In the genomic region with DNA sequence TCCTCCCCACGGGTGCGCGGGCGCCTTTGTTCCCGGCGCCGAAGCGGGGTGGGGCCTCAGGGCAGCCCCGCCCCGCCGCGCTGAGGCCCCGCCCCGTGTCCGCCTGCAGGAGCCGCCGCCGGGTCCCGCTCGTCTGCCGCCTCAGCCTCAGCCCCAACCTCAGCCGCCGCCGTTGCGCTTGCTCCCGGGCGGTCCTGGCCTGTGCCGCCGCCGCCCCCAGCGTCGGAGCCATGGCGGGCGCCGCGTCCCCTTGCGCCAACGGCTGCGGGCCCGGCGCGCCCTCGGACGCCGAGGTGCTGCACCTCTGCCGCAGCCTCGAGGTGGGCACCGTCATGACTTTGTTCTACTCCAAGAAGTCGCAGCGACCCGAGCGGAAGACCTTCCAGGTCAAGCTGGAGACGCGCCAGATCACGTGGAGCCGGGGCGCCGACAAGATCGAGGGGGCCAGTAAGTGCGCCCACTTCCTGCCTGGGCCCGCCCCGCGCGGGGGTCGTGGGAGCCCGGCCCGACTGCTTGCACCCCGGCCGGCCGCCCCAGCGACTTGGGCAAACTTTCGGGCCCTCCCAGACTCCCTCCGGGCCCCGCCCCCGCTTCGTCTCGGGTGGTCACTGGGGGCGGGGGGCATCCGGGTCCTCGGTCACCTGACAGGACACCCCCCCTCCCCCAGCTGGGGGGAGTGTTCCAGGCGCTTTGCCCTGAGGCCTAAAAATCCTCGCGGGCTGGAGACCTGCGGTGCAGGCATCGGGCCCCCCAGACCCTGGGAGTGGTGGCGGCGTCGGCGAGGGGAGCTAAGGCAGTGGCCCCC, we compare ENCODE assay signal across 8 cellular contexts. TPM values are rescaled to one million over a fixed set of nuclear protein-coding genes. Genes with fewer than 3 reads are reported as not detected.
DNase-seq lines count a peak whose midpoint lies in the region; ATAC-seq, FAIRE-seq and TF ChIP-seq lines count a peak whose summit lies in the region.

A gene (plus strand): TSS at position 132 of the 805 bp plus-strand sequence. CDS start 99 bp downstream, at position 231.

- peaks cover 51% of the 10 kb centered on the region for H3K79me2 ChIP-seq in endothelial cell of umbilical vein (ENCODE audit: control insufficient read depth, insufficient read depth, low read length)

- POLR2A ChIA-PET in endothelial cell of umbilical vein (lab: Charles Lee), result interaction anchor here (1.3 kb wide), 1 partner anchor 13 kb away, joined by 8 read pairs; no protein-coding TSS in a partner anchor

- H3K27ac ChIP-seq in HL-60 (replicated peaks) (no peak within 1 kb of the TSS), endothelial cell of umbilical vein (ENCODE audit: insufficient read depth, low read depth, low read length) (peak within 1 kb of the TSS; percentile 81)

- no peak for TF ChIP-seq POLR2A in endothelial cell of umbilical vein (IDR thresholded peaks at IDR 0.05; ENCODE audit: low read depth, low read length)

- dilution Hi-C loops in endothelial cell of umbilical vein (cut with MboI; ENCODE audit: extremely low pct_ligation_motif_present, low sequenced_read_pairs), result no loop called here

- peak; percentile 58 for ATAC-seq in GM19452 (IDR thresholded peaks at IDR 0.05; ENCODE audit: unreplicated experiment)

- H3K9ac ChIP-seq in endothelial cell of umbilical vein (replicated peaks; ENCODE audit: extremely low read depth, insufficient read depth, low read length), result peak within 1 kb of the TSS; percentile 86

- peak; percentile 68 for FAIRE-seq in endothelial cell of umbilical vein (lab: Jason Lieb, UNC)

- H3K9me1 ChIP-seq in endothelial cell of umbilical vein (replicated peaks; ENCODE audit: control insufficient read depth, extremely low read depth, insufficient read depth, low read length), result no peaks in the 10 kb centered on the region

- no peak for TF ChIP-seq CTCF in HL-60 (IDR thresholded peaks at IDR 0.05; ENCODE audit: insufficient read depth, low read length)
- TF ChIP-seq CTCF in endothelial cell of umbilical vein (IDR thresholded peaks at IDR 0.05; ENCODE audit: extremely low read depth in 1 of 2, insufficient read depth in 1 of 2, low read depth in 1 of 2, low read length in 2 of 2), result no peak

- no peaks in the 10 kb centered on the region for H4K20me1 ChIP-seq in endothelial cell of umbilical vein (replicated peaks; ENCODE audit: control insufficient read depth, extremely low read depth, insufficient read depth, low read length)

- no peaks in the 10 kb centered on the region for H3K9me3 ChIP-seq in endothelial cell of umbilical vein (replicated peaks; ENCODE audit: control insufficient read depth, insufficient read depth, low read length)
- no peaks in the 10 kb centered on the region for H3K9me3 ChIP-seq in mononuclear cell (ENCODE audit: low read depth, low read length)

- peaks cover 44% of the 10 kb centered on the region for H3K4me1 ChIP-seq in endothelial cell of umbilical vein (ENCODE audit: control insufficient read depth, extremely low read depth, insufficient read depth, low read length)
- peaks cover 43% of the 10 kb centered on the region for H3K4me1 ChIP-seq in mononuclear cell (ENCODE audit: insufficient read depth, low read length)

- peak within 1 kb of the TSS; percentile 70 for H3K4me2 ChIP-seq in endothelial cell of umbilical vein (ENCODE audit: insufficient read depth, low read length)

- CTCF ChIA-PET in endothelial cell of umbilical vein (lab: Charles Lee), result interaction anchor here (0.6 to 5.9 kb wide), 10 partner anchors 8 to 348 kb away, joined by 3 to 55 read pairs (median 4); a partner anchor contains a TSS

- no peaks in the 10 kb centered on the region for H3K36me3 ChIP-seq in endothelial cell of umbilical vein (ENCODE audit: control insufficient read depth in 2 of 2, extremely low read depth in 1 of 2, insufficient read depth in 2 of 2, low read length in 2 of 2)

- H2AFZ ChIP-seq in endothelial cell of umbilical vein (ENCODE audit: low read depth, low read length), result peak within 1 kb of the TSS; percentile 67

- no TSS peak for BruUV-seq in endothelial cell of umbilical vein (replicated peaks; lab: Mats Ljungman, UMichigan)

- intact Hi-C loops in endothelial cell of umbilical vein (cut with micrococcal nuclease), result loop anchor here (1.0 to 5.0 kb wide), 6 partner anchors 13 to 480 kb away; a partner anchor contains a TSS

- DNase-seq in CD1c-positive myeloid dendritic cell (ENCODE audit: extremely low spot score) (peak; percentile 78), HL-60 (ENCODE audit: low read depth in 1 of 2, low spot score in 1 of 2) (peak; percentile 26 to 51), NOMO-1 treated with dmso at 0.1 percent for 144 hours (lab: John Stamatoyannopoulos, UW; ENCODE audit: unreplicated experiment) (peak; percentile 66), endothelial cell of umbilical vein (ENCODE audit: low read depth, low spot score) (peak; percentile 83)
- peak; percentile 84 for DNase-seq in activated CD8-positive, alpha-beta memory T cell treated with anti-CD3 and anti-CD28 coated beads, Interleukin-2, amount 50 U/mL, for 48 hours
- peak; percentile 56 to 58 for DNase-seq in stimulated activated CD8-positive, alpha-beta memory T cell treated with anti-CD3 and anti-CD28 coated beads, Interleukin-2, amount 100 ng/mL, for 1 hour (ENCODE audit: low read depth in 2 of 2)

- H3K27me3 ChIP-seq in HL-60 (ENCODE audit: insufficient read depth, poor library complexity, severe bottlenecking) (peaks cover 6% of the 10 kb centered on the region), endothelial cell of umbilical vein (ENCODE audit: control insufficient read depth in 2 of 2, insufficient read depth in 2 of 2, low read length in 2 of 2) (no peaks in the 10 kb centered on the region), mononuclear cell (ENCODE audit: insufficient read depth, low read length) (no peaks in the 10 kb centered on the region)

- peak within 1 kb of the TSS; percentile 93 for H3K4me3 ChIP-seq in HL-60 (replicated peaks; ENCODE audit: insufficient read depth, low read length)
- H3K4me3 ChIP-seq in endothelial cell of umbilical vein (replicated peaks in 1 of 3; ENCODE audit: insufficient read depth in 1 of 3, low read depth in 1 of 3, low read length in 3 of 3), result peak within 1 kb of the TSS; percentile 30 to 70 (median 68)
- H3K4me3 ChIP-seq in mononuclear cell (ENCODE audit: low read length), result peak within 1 kb of the TSS; percentile 76

TF ChIP-seq in endothelial cell of umbilical vein, 7 proteins besides CTCF, POLR2A, EP300 and RAD21:
- TF ChIP-seq POLR2AphosphoS5 (IDR thresholded peaks at IDR 0.05; ENCODE audit: insufficient read depth, low read depth, low read length) (peak; percentile 89), JUN (IDR thresholded peaks at IDR 0.05; ENCODE audit: borderline replicate concordance, insufficient read depth, insufficient read length, low read depth) (no peak), MYC (IDR thresholded peaks at IDR 0.05; ENCODE audit: low read depth, low read length) (no peak), FOS (IDR thresholded peaks at IDR 0.05; ENCODE audit: borderline replicate concordance, insufficient read depth, low read length) (no peak)

RNA-seq across cellular contexts. Expression of the gene that starts here (rescaled TPM):
- total RNA-seq in endothelial cell of umbilical vein (219 and 224 TPM in 2 replicates), mononuclear cell (115 TPM)
- polyA plus RNA-seq in endothelial cell of umbilical vein, result 151 and 164 TPM in 2 replicates
- polyA plus RNA-seq in endothelial cell of umbilical vein (2011; cell fraction: cytosol; rRNA removed), result 93.8 and 102 TPM in 2 replicates
- polyA plus RNA-seq in endothelial cell of umbilical vein (2011; cell fraction: nucleus; rRNA removed), result 1,047 and 1,209 TPM in 2 replicates
- 117 and 145 TPM in 2 replicates for polyA plus RNA-seq in endothelial cell of umbilical vein (2012)
- polyA minus RNA-seq in endothelial cell of umbilical vein, result 318 and 338 TPM in 2 replicates
- 39.2 TPM for polyA minus RNA-seq in endothelial cell of umbilical vein (2011; cell fraction: cytosol; rRNA and poly(A)+ RNA removed)
- polyA minus RNA-seq in endothelial cell of umbilical vein (2011; cell fraction: nucleus; rRNA and poly(A)+ RNA removed), result 317 and 330 TPM in 2 replicates
